Comparison of ENCODE assay signal across 8 cellular contexts in genomic region chr10:30784896-30785605, GRCh38.
DNase-seq lines count a peak whose midpoint lies in the region; ATAC-seq and TF ChIP-seq lines count a peak whose summit lies in the region.

No MANE protein-coding gene starts in this region.

- H3K4me3 Mint-ChIP-seq in IgD-negative memory B cell: peak overlapping the region; percentile 30 to 90 (median 79)
- peak overlapping the region; percentile 77 for H3K4me3 Mint-ChIP-seq in WTC11

- TF ChIP-seq CTCF in DND-41 (IDR thresholded peaks at IDR 0.05; ENCODE audit: borderline replicate concordance, extremely low read depth, low read length, poor library complexity, severe bottlenecking) (no peak), WTC11 (IDR thresholded peaks at IDR 0.05) (no peak), dorsolateral prefrontal cortex (IDR thresholded peaks at IDR 0.05 in 54 of 56, conservative IDR thresholded peaks at IDR 0.05 in 2 of 56; ENCODE audit: low read depth in 1 of 56, partially characterized antibody in 56 of 56) (peak in 17 of 56 donors; percentile 6 to 38 (median 15))

- CTCF ChIA-PET in WTC11 (lab: Charles Lee): interaction anchor here (0.5 to 3.5 kb wide), 31 partner anchors 12 to 1023 kb away, joined by 3 to 32 read pairs (median 5); partner anchors contain the start of gene ZNF438

- H3K4me3 ChIP-seq in DND-41 (ENCODE audit: low read depth in 1 of 2, low read length in 2 of 2): peak overlapping the region; percentile 17 to 59; a peak in 3 of 4 replicates
- H3K4me3 ChIP-seq in dorsolateral prefrontal cortex: peak overlapping the region; percentile 48 to 89 (median 79)

- peak; percentile 41 for ATAC-seq in DND-41 (ENCODE audit: insufficient read depth, low read depth)
- peak; percentile 87 for ATAC-seq in WTC11
- peak; percentile 69 for ATAC-seq in left lobe of liver
- ATAC-seq in HG03095 (IDR thresholded peaks at IDR 0.05; ENCODE audit: unreplicated experiment): no peak
- no peak for ATAC-seq in HG03159 (IDR thresholded peaks at IDR 0.05; ENCODE audit: unreplicated experiment)

- no peaks in the 10 kb centered on the region for H3K9me3 Mint-ChIP-seq in IgD-negative memory B cell
- peaks cover 4% of the 10 kb centered on the region; the same call in 1 of the 2 replicates for H3K9me3 Mint-ChIP-seq in WTC11

- no peaks in the 10 kb centered on the region for H3K36me3 ChIP-seq in DND-41 (ENCODE audit: insufficient read depth, low read length)

- no peak overlapping the region for H3K27ac Mint-ChIP-seq in IgD-negative memory B cell
- peak overlapping the region; percentile 84; the same call in 1 of the 2 replicates for H3K27ac Mint-ChIP-seq in WTC11

- peaks cover 4% of the 10 kb centered on the region for H3K27me3 Mint-ChIP-seq in IgD-negative memory B cell
- peaks cover 31% of the 10 kb centered on the region for H3K27me3 Mint-ChIP-seq in WTC11 (ENCODE audit: low read depth)

- no peaks in the 10 kb centered on the region for H3K27me3 ChIP-seq in DND-41 (ENCODE audit: insufficient read depth, low read length, poor library complexity)
- H3K27me3 ChIP-seq in dorsolateral prefrontal cortex: no peaks in the 10 kb centered on the region

- H3K27ac ChIP-seq in DND-41 (ENCODE audit: low read length) (peak overlapping the region; percentile 74; the same call in 1 of the 2 replicates), dorsolateral prefrontal cortex (peak overlapping the region; percentile 80 to 99 (median 98))

- peak overlapping the region; percentile 69 for H2AFZ ChIP-seq in DND-41 (ENCODE audit: low read depth, low read length)

- H4K20me1 ChIP-seq in DND-41 (ENCODE audit: insufficient read depth, low read length): no peaks in the 10 kb centered on the region

- H3K4me2 ChIP-seq in DND-41 (ENCODE audit: insufficient read depth, low read length): peak overlapping the region; percentile 84

- POLR2A ChIA-PET in WTC11 (lab: Charles Lee): interaction anchor here (0.9 to 1.9 kb wide), 7 partner anchors 31 to 819 kb away, joined by 3 to 12 read pairs (median 4); partner anchors contain the start of gene ZNF438

- intact Hi-C loops in dorsolateral prefrontal cortex (cut with DNase I): loop anchor here (2.0 to 10.0 kb wide), 6 partner anchors 246 to 1022 kb away; partner anchors contain the start of genes ZEB1 (in 1 of the 2) and ZNF438 (in 1 of the 2)

- H3K4me1 ChIP-seq in DND-41 (ENCODE audit: insufficient read depth, low read length): peaks cover 15% of the 10 kb centered on the region

- H3K9me3 ChIP-seq in DND-41 (ENCODE audit: insufficient read depth, low read length, severe bottlenecking): no peaks in the 10 kb centered on the region

- H3K36me3 Mint-ChIP-seq in IgD-negative memory B cell (peaks cover 2% of the 10 kb centered on the region), WTC11 (no peaks in the 10 kb centered on the region)

- H3K4me1 Mint-ChIP-seq in IgD-negative memory B cell (peaks cover 0 to 11% (median 9%) of the 10 kb centered on the region in 3 donors), WTC11 (peaks cover 14% of the 10 kb centered on the region)

- peak overlapping the region; percentile 54 for H3K9ac ChIP-seq in DND-41 (ENCODE audit: low read depth, low read length)

- DNase-seq in DND-41 (peak; percentile 53), WTC11 (ENCODE audit: low spot score) (peak; percentile 85), dorsolateral prefrontal cortex (peak; percentile 58 to 91 (median 88)), left lobe of liver (ENCODE audit: low spot score) (peak; percentile 64)
- DNase-seq in stimulated activated CD4-positive, alpha-beta T cell treated with anti-CD3 and anti-CD28 coated beads, Interleukin-1b, Interleukin-23, amount 100 ng/mL, for 48 hours: peak; percentile 10

- no peaks in the 10 kb centered on the region for H3K79me2 ChIP-seq in DND-41 (ENCODE audit: insufficient read depth, low read length)

TF ChIP-seq in WTC11, 78 proteins besides CTCF, POLR2A, EP300 and RAD21 (continues in another document):
- TF ChIP-seq MXD4 (CRISPR knock-in tag; IDR thresholded peaks at IDR 0.05; ENCODE audit: borderline replicate concordance) (no peak), AFF4 (CRISPR knock-in tag; IDR thresholded peaks at IDR 0.05; ENCODE audit: borderline replicate concordance) (no peak), ETV6 (CRISPR knock-in tag; IDR thresholded peaks at IDR 0.05) (no peak), SMAD4 (CRISPR knock-in tag; IDR thresholded peaks at IDR 0.05) (no peak), ESRRA (CRISPR knock-in tag; IDR thresholded peaks at IDR 0.05; ENCODE audit: borderline replicate concordance) (no peak), FOXP1 (CRISPR knock-in tag; IDR thresholded peaks at IDR 0.05; ENCODE audit: borderline replicate concordance) (no peak), NR3C1 (CRISPR knock-in tag; conservative IDR thresholded peaks at IDR 0.05; ENCODE audit: low read depth) (no peak), NFE2L1 (CRISPR knock-in tag; IDR thresholded peaks at IDR 0.05) (peak; percentile 71; the same call in 1 of the 2 replicates)
- TF ChIP-seq, protein P1, sequence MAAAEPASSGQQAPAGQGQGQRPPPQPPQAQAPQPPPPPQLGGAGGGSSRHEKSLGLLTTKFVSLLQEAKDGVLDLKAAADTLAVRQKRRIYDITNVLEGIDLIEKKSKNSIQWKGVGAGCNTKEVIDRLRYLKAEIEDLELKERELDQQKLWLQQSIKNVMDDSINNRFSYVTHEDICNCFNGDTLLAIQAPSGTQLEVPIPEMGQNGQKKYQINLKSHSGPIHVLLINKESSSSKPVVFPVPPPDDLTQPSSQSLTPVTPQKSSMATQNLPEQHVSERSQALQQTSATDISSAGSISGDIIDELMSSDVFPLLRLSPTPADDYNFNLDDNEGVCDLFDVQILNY (CRISPR knock-in tag; IDR thresholded peaks at IDR 0.05): peak; percentile 52; the same call in 1 of the 2 replicates
- TF ChIP-seq, protein P2, sequence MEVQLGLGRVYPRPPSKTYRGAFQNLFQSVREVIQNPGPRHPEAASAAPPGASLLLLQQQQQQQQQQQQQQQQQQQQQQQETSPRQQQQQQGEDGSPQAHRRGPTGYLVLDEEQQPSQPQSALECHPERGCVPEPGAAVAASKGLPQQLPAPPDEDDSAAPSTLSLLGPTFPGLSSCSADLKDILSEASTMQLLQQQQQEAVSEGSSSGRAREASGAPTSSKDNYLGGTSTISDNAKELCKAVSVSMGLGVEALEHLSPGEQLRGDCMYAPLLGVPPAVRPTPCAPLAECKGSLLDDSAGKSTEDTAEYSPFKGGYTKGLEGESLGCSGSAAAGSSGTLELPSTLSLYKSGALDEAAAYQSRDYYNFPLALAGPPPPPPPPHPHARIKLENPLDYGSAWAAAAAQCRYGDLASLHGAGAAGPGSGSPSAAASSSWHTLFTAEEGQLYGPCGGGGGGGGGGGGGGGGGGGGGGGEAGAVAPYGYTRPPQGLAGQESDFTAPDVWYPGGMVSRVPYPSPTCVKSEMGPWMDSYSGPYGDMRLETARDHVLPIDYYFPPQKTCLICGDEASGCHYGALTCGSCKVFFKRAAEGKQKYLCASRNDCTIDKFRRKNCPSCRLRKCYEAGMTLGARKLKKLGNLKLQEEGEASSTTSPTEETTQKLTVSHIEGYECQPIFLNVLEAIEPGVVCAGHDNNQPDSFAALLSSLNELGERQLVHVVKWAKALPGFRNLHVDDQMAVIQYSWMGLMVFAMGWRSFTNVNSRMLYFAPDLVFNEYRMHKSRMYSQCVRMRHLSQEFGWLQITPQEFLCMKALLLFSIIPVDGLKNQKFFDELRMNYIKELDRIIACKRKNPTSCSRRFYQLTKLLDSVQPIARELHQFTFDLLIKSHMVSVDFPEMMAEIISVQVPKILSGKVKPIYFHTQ (CRISPR knock-in tag; IDR thresholded peaks at IDR 0.05): no peak
- TF ChIP-seq, protein P3, sequence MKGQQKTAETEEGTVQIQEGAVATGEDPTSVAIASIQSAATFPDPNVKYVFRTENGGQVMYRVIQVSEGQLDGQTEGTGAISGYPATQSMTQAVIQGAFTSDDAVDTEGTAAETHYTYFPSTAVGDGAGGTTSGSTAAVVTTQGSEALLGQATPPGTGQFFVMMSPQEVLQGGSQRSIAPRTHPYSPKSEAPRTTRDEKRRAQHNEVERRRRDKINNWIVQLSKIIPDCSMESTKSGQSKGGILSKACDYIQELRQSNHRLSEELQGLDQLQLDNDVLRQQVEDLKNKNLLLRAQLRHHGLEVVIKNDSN (CRISPR knock-in tag; IDR thresholded peaks at IDR 0.05): no peak

Comparison
In these comparisons a context has a peak if more than half of its experiments do, and no peak if none do; other contexts are left out.
1. ATAC-seq: peak in DND-41 (single experiment), WTC11 (single experiment) and left lobe of liver (single experiment); none in HG03095 (single experiment) and HG03159 (single experiment).
2. DNase-seq: peak in every context shown above with its lines; median percentile 88 in dorsolateral prefrontal cortex; 85 in WTC11; 64 in left lobe of liver; 53 in DND-41; 10 in stimulated activated CD4-positive, alpha-beta T cell treated with anti-CD3 and anti-CD28 coated beads, Interleukin-1b, Interleukin-23, amount 100 ng/mL, for 48 hours.